2 cellular contexts compared by ENCODE assay signal in the genomic region with DNA sequence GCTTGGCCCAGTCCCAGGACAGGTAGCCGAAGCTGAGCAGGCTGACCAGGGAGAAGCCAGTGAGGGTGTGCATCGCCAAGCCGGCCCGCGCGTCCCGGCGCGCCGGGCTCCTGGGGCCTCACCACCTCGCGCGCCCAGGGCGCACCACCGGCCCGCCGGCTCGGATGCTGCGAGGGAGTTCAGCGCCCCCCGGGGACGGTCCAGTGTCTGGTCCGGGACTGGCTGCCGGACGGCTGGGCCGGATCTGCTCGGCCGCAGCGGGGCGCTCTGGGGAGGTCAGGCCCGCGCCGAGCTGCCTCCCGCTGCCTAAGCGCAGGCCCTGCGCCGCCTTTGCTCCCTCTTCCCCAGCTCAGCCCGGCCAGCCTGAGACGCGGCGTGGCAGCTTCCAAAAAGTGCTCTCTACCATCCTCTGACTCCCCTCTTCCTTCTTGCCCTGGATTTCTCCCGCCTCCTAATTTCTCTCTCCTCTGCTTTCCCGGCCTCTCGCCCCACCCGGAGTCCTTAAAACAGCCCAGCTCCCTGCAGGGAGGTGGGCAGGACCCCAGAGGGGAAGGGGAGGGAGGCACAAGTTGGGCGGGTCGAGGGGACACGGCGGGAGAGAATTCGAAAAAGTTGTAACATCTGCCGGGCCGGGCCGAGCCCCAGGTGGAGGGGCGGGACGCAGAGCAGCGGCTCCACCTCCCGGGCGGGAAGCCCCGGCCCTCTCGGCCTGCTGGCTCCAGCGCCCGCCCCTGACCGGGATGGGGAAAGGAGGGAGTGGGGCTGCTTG.
TF ChIP-seq lines count a peak whose summit lies in the region.

Gene ARSI, minus strand, starts transcription at position 605 of the 769 bp plus-strand sequence. Its CDS starts 532 bp downstream, at position 73.

TF ChIP-seq in A549, 52 proteins besides CTCF, POLR2A, EP300 and RAD21 (continued from another document):
- TF ChIP-seq, protein P1, sequence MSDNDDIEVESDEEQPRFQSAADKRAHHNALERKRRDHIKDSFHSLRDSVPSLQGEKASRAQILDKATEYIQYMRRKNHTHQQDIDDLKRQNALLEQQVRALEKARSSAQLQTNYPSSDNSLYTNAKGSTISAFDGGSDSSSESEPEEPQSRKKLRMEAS (IDR thresholded peaks at IDR 0.05), result peak; percentile 15; the same call in 1 of the 2 replicates
- TF ChIP-seq RNF2 (IDR thresholded peaks at IDR 0.05; ENCODE audit: borderline replicate concordance, low read depth), result no peak
- no peak for TF ChIP-seq JUNB (IDR thresholded peaks at IDR 0.05)
- no peak for TF ChIP-seq MAZ (IDR thresholded peaks at IDR 0.05; ENCODE audit: borderline replicate concordance, low read depth, low read length)
- TF ChIP-seq ATOH8 (CRISPR knock-in tag; IDR thresholded peaks at IDR 0.05; ENCODE audit: low read depth), result no peak
- no peak for TF ChIP-seq FOSL2 (IDR thresholded peaks at IDR 0.05)
- TF ChIP-seq FOSL2 (CRISPR knock-in tag; IDR thresholded peaks at IDR 0.05), result no peak
TF ChIP-seq in A549: peak in this region for 2.

TF ChIP-seq in IMR-90, 13 proteins besides CTCF, POLR2A, EP300 and RAD21 (continued from another document):
- TF ChIP-seq BHLHE40 (IDR thresholded peaks at IDR 0.05; ENCODE audit: low read depth, low read length), result no peak
